Comparison of ENCODE assay signal across 1 cellular context in the genomic region with DNA sequence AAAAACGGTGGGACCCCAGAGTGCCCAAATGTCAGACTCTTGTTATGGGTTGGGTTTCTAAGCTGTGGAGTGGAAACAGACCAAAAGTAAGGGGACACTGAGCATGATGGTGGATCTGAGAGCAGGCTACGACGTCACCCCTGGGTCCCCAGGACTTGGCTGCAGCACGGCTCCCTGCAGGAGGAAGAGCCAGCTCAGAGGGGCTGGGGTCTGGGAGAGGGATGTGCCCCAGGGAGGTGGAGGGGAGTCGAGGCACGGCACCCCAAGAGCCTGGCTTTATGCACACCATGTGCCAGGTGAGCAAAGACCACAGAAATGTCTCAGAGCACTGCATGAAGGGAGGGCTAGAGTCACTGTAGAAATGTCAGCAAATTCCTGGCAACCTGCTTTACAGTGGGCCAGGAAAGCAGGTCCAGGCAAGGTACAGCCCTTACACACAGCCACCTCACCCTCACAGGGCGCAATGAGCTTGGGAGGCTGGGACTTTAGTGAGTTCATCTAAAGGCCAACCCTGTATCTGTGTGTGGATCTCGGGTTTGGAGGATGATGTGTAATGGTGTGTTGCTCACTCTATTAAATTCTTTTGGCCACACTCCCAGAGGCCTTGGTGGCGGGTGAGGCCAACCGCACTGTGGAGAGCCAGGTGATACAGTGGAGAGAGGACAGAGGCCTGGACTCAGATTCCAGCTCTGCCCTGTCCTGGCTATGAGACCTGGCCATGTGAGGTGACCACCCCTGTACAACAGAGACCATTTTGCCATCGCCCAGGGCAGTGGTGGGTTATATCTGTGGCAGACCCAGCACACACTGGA.
A peak's percentile ranks its signal among the peaks of the same experiment; 100 is the strongest.
TF ChIP-seq lines count a peak whose summit lies in the region.

No MANE protein-coding gene starts in this region.

TF ChIP-seq in SK-N-SH, 30 proteins besides CTCF, POLR2A, EP300 and RAD21 (continued from another document):
- no peak for TF ChIP-seq FOXJ3 (CRISPR knock-in tag; IDR thresholded peaks at IDR 0.05)
- no peak for TF ChIP-seq GABPA (IDR thresholded peaks at IDR 0.05; ENCODE audit: low read depth)
- no peak for TF ChIP-seq TAF1 (IDR thresholded peaks at IDR 0.05; ENCODE audit: borderline replicate concordance, low read depth, low read length)
- TF ChIP-seq NFIC (IDR thresholded peaks at IDR 0.05; ENCODE audit: borderline replicate concordance) = peak; percentile 91
- peak; percentile 54 for TF ChIP-seq CHD2 (IDR thresholded peaks at IDR 0.05; ENCODE audit: low read length, partially characterized antibody)
- no peak for TF ChIP-seq USF2 (IDR thresholded peaks at IDR 0.05; ENCODE audit: borderline replicate concordance, low read depth, low read length)
- TF ChIP-seq SIN3A (IDR thresholded peaks at IDR 0.05; ENCODE audit: borderline replicate concordance, low read depth, low read length) = peak; percentile 81; the same call in 1 of the 2 replicates
- TF ChIP-seq REST (IDR thresholded peaks at IDR 0.05; ENCODE audit: low read depth, low read length) = no peak
- TF ChIP-seq NRF1 (IDR thresholded peaks at IDR 0.05; ENCODE audit: low read depth, low read length) = no peak
- no peak for TF ChIP-seq SMC3 (IDR thresholded peaks at IDR 0.05; ENCODE audit: low read depth, low read length)
- peak; percentile 71 for TF ChIP-seq GATA2 (CRISPR knock-in tag; IDR thresholded peaks at IDR 0.05)
- TF ChIP-seq, protein P1, sequence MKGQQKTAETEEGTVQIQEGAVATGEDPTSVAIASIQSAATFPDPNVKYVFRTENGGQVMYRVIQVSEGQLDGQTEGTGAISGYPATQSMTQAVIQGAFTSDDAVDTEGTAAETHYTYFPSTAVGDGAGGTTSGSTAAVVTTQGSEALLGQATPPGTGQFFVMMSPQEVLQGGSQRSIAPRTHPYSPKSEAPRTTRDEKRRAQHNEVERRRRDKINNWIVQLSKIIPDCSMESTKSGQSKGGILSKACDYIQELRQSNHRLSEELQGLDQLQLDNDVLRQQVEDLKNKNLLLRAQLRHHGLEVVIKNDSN (IDR thresholded peaks at IDR 0.05; ENCODE audit: borderline replicate concordance, low read depth) = no peak
- TF ChIP-seq MAX (IDR thresholded peaks at IDR 0.05; ENCODE audit: low read depth) = peak; percentile 57
- peak; percentile 81 for TF ChIP-seq TCF12 (IDR thresholded peaks at IDR 0.05)
- TF ChIP-seq RCOR1 (IDR thresholded peaks at IDR 0.05; ENCODE audit: low read length) = peak; percentile 73
- no peak for TF ChIP-seq EZH2phosphoT487 (IDR thresholded peaks at IDR 0.05; ENCODE audit: borderline replicate concordance, low read depth)
- no peak for TF ChIP-seq FOXM1 (IDR thresholded peaks at IDR 0.05; ENCODE audit: low read depth)
- TF ChIP-seq ELF1 (IDR thresholded peaks at IDR 0.05) = no peak
